ENCODE assay signal across 12 cellular contexts in the genomic region with DNA sequence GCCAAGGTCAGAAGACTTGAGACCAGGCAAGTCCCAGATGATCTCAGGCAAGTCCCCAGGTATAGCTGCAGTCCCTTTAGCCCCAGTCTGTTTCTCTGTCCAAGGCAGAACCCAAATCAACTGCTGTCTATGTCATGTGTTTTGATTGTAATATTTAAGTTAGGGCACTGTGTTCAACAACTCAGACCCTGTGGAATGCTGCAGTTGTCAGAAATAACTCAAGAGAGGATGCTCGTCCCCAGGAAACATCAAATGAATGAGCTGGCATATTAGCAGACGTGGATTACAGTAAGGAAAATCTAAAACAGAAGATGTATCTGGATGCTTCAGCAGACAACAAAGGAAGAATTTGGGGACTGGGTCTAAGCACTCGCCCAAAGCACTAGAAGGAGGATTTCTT.
DNase-seq lines count a peak whose midpoint lies in the region; ATAC-seq and TF ChIP-seq lines count a peak whose summit lies in the region.
"Had no signal": no experiment of that assay in that cellular context is flagged by ENCODE, and none has a peak within 500 bp of the region (broad histone marks: within the 10 kb centered on the region; RNA-seq: fewer than 3 reads in every experiment).

No MANE protein-coding gene starts in this region.

- H3K4me1 ChIP-seq in GM23338 (ENCODE audit: insufficient read depth) (peaks cover 70% of the 10 kb centered on the region), mesenchymal stem cell (ENCODE audit: control insufficient read depth, insufficient read depth, low read depth, low read length) (peaks cover 21% of the 10 kb centered on the region)
- H3K4me1 ChIP-seq: parathyroid adenoma had no signal

- H2BK5ac ChIP-seq in mesenchymal stem cell (ENCODE audit: low read depth, low read length, poor library complexity, severe bottlenecking) = no peak overlapping the region

- H2AK5ac ChIP-seq in mesenchymal stem cell (ENCODE audit: low read length, severe bottlenecking) = no peak overlapping the region

- WGBS in mesenchymal stem cell = 0% methylated on average over 2 of the region's 3 CpGs

- H3K4me3 Mint-ChIP-seq in GM23338 = no peak overlapping the region
- peak overlapping the region in 2 of 5 experiments; percentile 36 to 40 for H3K4me3 Mint-ChIP-seq in brain

- no peak overlapping the region for H4K91ac ChIP-seq in mesenchymal stem cell (ENCODE audit: low read length)

- no peaks in the 10 kb centered on the region for H3K9me2 ChIP-seq in GM23338 (ENCODE audit: insufficient read depth)

- no peaks in the 10 kb centered on the region for H3F3A ChIP-seq in GM23338 (replicated peaks; ENCODE audit: low read depth)

- H3K36me3 Mint-ChIP-seq in GM23338 (ENCODE audit: low read depth) (peaks cover 24% of the 10 kb centered on the region), brain (peaks cover 33% of the 10 kb centered on the region)

- POLR2A ChIA-PET in AG04449 (lab: Yijun Ruan, JAX) = interaction anchor here (0.6 to 2.5 kb wide), 5 partner anchors 12 to 424 kb away, joined by 3 to 15 read pairs (median 4); no protein-coding TSS in a partner anchor

- no peak overlapping the region for H3K9ac ChIP-seq in mesenchymal stem cell (ENCODE audit: low read length)
- H3K9ac ChIP-seq: parathyroid adenoma had no signal

- no peak overlapping the region for H2BK12ac ChIP-seq in mesenchymal stem cell (ENCODE audit: low read length in 2 of 2)

- no peak overlapping the region for H2BK120ac ChIP-seq in mesenchymal stem cell (ENCODE audit: low read depth, low read length)

- peaks cover 15% of the 10 kb centered on the region for H3K27me3 Mint-ChIP-seq in GM23338 (ENCODE audit: insufficient read depth, low read depth, poor library complexity)
- H3K27me3 Mint-ChIP-seq in brain = no peaks in the 10 kb centered on the region

- H3K79me2 ChIP-seq in GM23338 (replicated peaks; ENCODE audit: insufficient read depth) = peaks cover 94% of the 10 kb centered on the region
- H3K79me2 ChIP-seq: parathyroid adenoma had no signal

- H3K79me1 ChIP-seq in mesenchymal stem cell (replicated peaks; ENCODE audit: low read length, poor library complexity, severe bottlenecking) = peaks cover 27% of the 10 kb centered on the region

- H3K36me3 ChIP-seq in GM23338 (ENCODE audit: insufficient read depth) (peaks cover 4% of the 10 kb centered on the region; the same call in 1 of the 2 replicates), mesenchymal stem cell (ENCODE audit: control insufficient read depth in 1 of 2, insufficient read depth in 2 of 2, low read depth in 1 of 2, low read length in 2 of 2) (peaks cover 0 to 5% of the 10 kb centered on the region in 2 experiments)

- no peak for ATAC-seq in GM23338
- no peak for ATAC-seq in HG02642 (IDR thresholded peaks at IDR 0.05; ENCODE audit: poor library complexity, unreplicated experiment)

- CTCF ChIA-PET in AG04449 (lab: Yijun Ruan, JAX) = interaction anchor here (0.8 to 1.3 kb wide), 7 partner anchors 9 to 68 kb away, joined by 3 to 4 read pairs (median 3); no protein-coding TSS in a partner anchor

- H3K4ac ChIP-seq in mesenchymal stem cell (ENCODE audit: low read depth in 1 of 2, low read length in 2 of 2) = no peak overlapping the region

- peaks cover 65% of the 10 kb centered on the region for H4K20me1 ChIP-seq in GM23338 (replicated peaks; ENCODE audit: insufficient read depth)

- H4K8ac ChIP-seq in mesenchymal stem cell (ENCODE audit: low read length) = no peak overlapping the region

- peaks cover 24% of the 10 kb centered on the region for H3K27me3 ChIP-seq in GM23338 (ENCODE audit: insufficient read depth)
- H3K27me3 ChIP-seq in mesenchymal stem cell (ENCODE audit: control insufficient read depth in 1 of 2, insufficient read depth in 1 of 2, low read length in 2 of 2) = no peaks in the 10 kb centered on the region

- no peak overlapping the region; the same call in 1 of the 2 replicates for H3K27ac Mint-ChIP-seq in GM23338
- peak overlapping the region in 4 of 5 experiments; percentile 68 to 86 (median 76) for H3K27ac Mint-ChIP-seq in brain

- DNase-seq in AG04449 (ENCODE audit: low read depth, low spot score) (peak; percentile 66), GM23338 (ENCODE audit: low spot score) (no peak), mesenchymal stem cell (peak; percentile 38), HuH-7 (ENCODE audit: low spot score) (no peak), NCI-H446 treated with DMSO at 0.1 percent for 48 hours (lab: John Stamatoyannopoulos, UW) (no peak), cerebellar nuclear complex (lab: John Stamatoyannopoulos, UW) (no peak)
- DNase-seq: effector CD8-positive, alpha-beta T cell; glutamatergic neuron; left ventricle myocardium superior had no signal

- H2AFZ ChIP-seq in GM23338 (no peak overlapping the region), mesenchymal stem cell (ENCODE audit: low read depth, low read length) (no peak overlapping the region)
- H2AFZ ChIP-seq: parathyroid adenoma had no signal

- H3K18ac ChIP-seq in mesenchymal stem cell (ENCODE audit: low read depth in 1 of 2, low read length in 2 of 2) = peak overlapping the region in 1 of 2 experiments; percentile 46

- H3K9me3 Mint-ChIP-seq in GM23338 (no peaks in the 10 kb centered on the region), brain (no peaks in the 10 kb centered on the region)

- H3K4me3 ChIP-seq in AG04449 (ENCODE audit: low read depth, low read length) = peak overlapping the region; percentile 41
- no peak overlapping the region for H3K4me3 ChIP-seq in GM23338
- H3K4me3 ChIP-seq in mesenchymal stem cell (ENCODE audit: insufficient read depth in 1 of 2, low read depth in 1 of 2, low read length in 2 of 2) = no peak overlapping the region

- H3K4me1 Mint-ChIP-seq in GM23338 (peaks cover 79% of the 10 kb centered on the region), brain (peaks cover 98% of the 10 kb centered on the region)

- H3K23ac ChIP-seq in mesenchymal stem cell (ENCODE audit: low read length in 2 of 2) = no peak overlapping the region

- no peaks in the 10 kb centered on the region for H3K9me3 ChIP-seq in mesenchymal stem cell (ENCODE audit: control insufficient read depth, low read length)

- TF ChIP-seq CTCF in AG04449 (IDR thresholded peaks at IDR 0.05; ENCODE audit: insufficient read depth, low read length, missing control alignments) = no peak
- TF ChIP-seq CTCF in GM23338 (conservative IDR thresholded peaks at IDR 0.05; ENCODE audit: low read depth in 2 of 2) = no peak
- TF ChIP-seq CTCF in brain (conservative IDR thresholded peaks at IDR 0.05) = no peak

- H2BK15ac ChIP-seq in mesenchymal stem cell (ENCODE audit: low read depth, poor library complexity, severe bottlenecking) = no peak overlapping the region

- no peak overlapping the region for H3K14ac ChIP-seq in mesenchymal stem cell (ENCODE audit: low read length in 2 of 2)

- H3K4me2 ChIP-seq in GM23338 = no peak overlapping the region
- H3K4me2 ChIP-seq in mesenchymal stem cell (ENCODE audit: low read length, poor library complexity, severe bottlenecking) = no peak overlapping the region

- H3K27ac ChIP-seq in GM23338 (ENCODE audit: low read depth) = peak overlapping the region; percentile 71
- no peak overlapping the region for H3K27ac ChIP-seq in mesenchymal stem cell (ENCODE audit: low read length, poor library complexity, severe bottlenecking)
- H3K27ac ChIP-seq: parathyroid adenoma had no signal

TF ChIP-seq in GM23338, 12 proteins besides CTCF, POLR2A, EP300 and RAD21 (continues in another document):
- TF ChIP-seq EZH2phosphoT487 (IDR thresholded peaks at IDR 0.05; ENCODE audit: unreplicated experiment) (no peak), JUNB (IDR thresholded peaks at IDR 0.05; ENCODE audit: unreplicated experiment) (no peak), STAT1 (IDR thresholded peaks at IDR 0.05; ENCODE audit: unreplicated experiment) (no peak)

Comparison
In these comparisons a context has a peak if more than half of its experiments do, and no peak if none do; other contexts are left out.
1. DNase-seq: peak in AG04449 (single experiment) and mesenchymal stem cell (single experiment); none in GM23338 (single experiment), HuH-7 (single experiment), NCI-H446 treated with DMSO at 0.1 percent for 48 hours (single experiment) and cerebellar nuclear complex (0 of 2).